In the genomic region with DNA sequence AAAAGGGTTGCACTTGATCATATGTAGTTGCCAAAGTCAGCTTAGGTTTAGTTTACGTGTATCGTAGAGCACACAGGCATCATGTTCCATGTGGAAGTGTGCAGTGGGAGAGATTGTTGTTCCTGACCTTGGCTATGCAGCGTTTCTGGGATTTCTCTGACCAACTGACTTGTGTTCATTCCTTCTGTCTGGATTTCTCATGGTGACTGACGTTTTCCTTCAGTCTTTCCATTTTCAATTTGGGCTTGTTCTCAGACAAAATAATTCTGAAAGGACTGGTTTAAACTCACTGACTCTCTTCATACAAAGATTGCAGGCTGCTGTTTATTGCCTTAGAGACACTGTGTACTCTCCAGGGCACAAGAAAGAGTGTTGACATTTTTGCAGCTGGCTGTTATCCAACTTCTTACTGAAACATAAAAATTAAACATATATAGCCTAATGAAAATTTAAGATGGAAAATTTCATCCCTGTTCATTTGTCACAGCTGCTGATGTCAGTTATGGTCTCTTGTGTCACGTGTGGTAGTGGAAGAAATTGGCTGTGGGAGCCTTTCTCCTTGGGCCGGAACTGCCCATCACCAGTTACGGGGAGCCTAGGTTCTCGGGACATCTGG, we compare ENCODE assay signal across 17 cellular contexts.
DNase-seq lines count a peak whose midpoint lies in the region; ATAC-seq and TF ChIP-seq lines count a peak whose summit lies in the region.
"Had no signal": no experiment of that assay in that cellular context is flagged by ENCODE, and none has a peak within 500 bp of the region (broad histone marks: within the 10 kb centered on the region; RNA-seq: fewer than 3 reads in every experiment).

No MANE protein-coding gene starts in this region.

- peaks cover 21 to 55% (median 45%) of the 10 kb centered on the region in 5 donors for H3K36me3 Mint-ChIP-seq in naive thymus-derived CD4-positive, alpha-beta T cell

- no peak for TF ChIP-seq POLR2A in breast epithelium (IDR thresholded peaks at IDR 0.05)

- DNase-seq in breast epithelium (ENCODE audit: low spot score in 2 of 2) (no peak), fibroblast of villous mesenchyme (ENCODE audit: low read depth) (peak; percentile 79), thoracic aorta (ENCODE audit: low spot score) (no peak), cortex of kidney (lab: John Stamatoyannopoulos, UW) (no peak), caudate nucleus (lab: John Stamatoyannopoulos, UW) (no peak), D341Med (ENCODE audit: low spot score) (no peak)
- no peak for DNase-seq in naive thymus-derived CD4-positive, alpha-beta T cell
- DNase-seq: activated T-cell treated with anti-CD3 and anti-CD28 coated beads for 4 hours; DMS79; effector CD4-positive, alpha-beta T cell; NCI-H1930; NCI-H69; posterior cingulate gyrus had no signal

- peak; percentile 41 for ATAC-seq in thoracic aorta (ENCODE audit: insufficient number of reproducible peaks, low FRiP score, low read depth)
- no peak for ATAC-seq in naive thymus-derived CD4-positive, alpha-beta T cell
- ATAC-seq: activated CD4-positive, CD25-positive, alpha-beta regulatory T cell treated with anti-CD3 and anti-CD28 coated beads, Interleukin-2, amount 50 U/mL, for 24 hours; HCT116 had no signal

- CTCF ChIA-PET in naive thymus-derived CD4-positive, alpha-beta T cell (lab: Charles Lee), result no interaction called here

- H3K27ac ChIP-seq in breast epithelium, result peak overlapping the region; percentile 14 to 50
- H3K27ac ChIP-seq in muscle layer of colon (ENCODE audit: low read depth, low read length), result peak overlapping the region; percentile 8
- peak overlapping the region; percentile 40 to 78 for H3K27ac ChIP-seq in thoracic aorta
- H3K27ac ChIP-seq in caudate nucleus (ENCODE audit: low read depth, low read length), result no peak overlapping the region
- no peak overlapping the region for H3K27ac ChIP-seq in naive thymus-derived CD4-positive, alpha-beta T cell (ENCODE audit: low read depth, low read length)
- H3K27ac ChIP-seq: BLaER1 had no signal

- TF ChIP-seq CTCF in breast epithelium (IDR thresholded peaks at IDR 0.05), result no peak
- TF ChIP-seq CTCF in fibroblast of villous mesenchyme (IDR thresholded peaks at IDR 0.05; ENCODE audit: insufficient read depth, low read depth, low read length), result no peak
- no peak for TF ChIP-seq CTCF in thoracic aorta (IDR thresholded peaks at IDR 0.05)

- no peaks in the 10 kb centered on the region for H3K27me3 ChIP-seq in breast epithelium
- H3K27me3 ChIP-seq in muscle layer of colon (ENCODE audit: control insufficient read depth in 1 of 2, insufficient read depth in 2 of 2, low read length in 2 of 2), result no peaks in the 10 kb centered on the region
- H3K27me3 ChIP-seq in thoracic aorta (replicated peaks; ENCODE audit: insufficient read depth), result no peaks in the 10 kb centered on the region
- H3K27me3 ChIP-seq in naive thymus-derived CD4-positive, alpha-beta T cell (ENCODE audit: control insufficient read depth in 2 of 2, insufficient read depth in 2 of 2, low read length in 2 of 2), result no peaks in the 10 kb centered on the region
- H3K27me3 ChIP-seq: BLaER1 had no signal

- H3K4me3 ChIP-seq in breast epithelium, result no peak overlapping the region
- no peak overlapping the region for H3K4me3 ChIP-seq in fibroblast of villous mesenchyme (ENCODE audit: low read depth, low read length)
- no peak overlapping the region for H3K4me3 ChIP-seq in muscle layer of colon (ENCODE audit: low read depth in 1 of 2, low read length in 2 of 2)
- no peak overlapping the region for H3K4me3 ChIP-seq in thoracic aorta
- no peak overlapping the region for H3K4me3 ChIP-seq in naive thymus-derived CD4-positive, alpha-beta T cell (ENCODE audit: low read length)
- H3K4me3 ChIP-seq: BLaER1 had no signal

- H3K27ac Mint-ChIP-seq in naive thymus-derived CD4-positive, alpha-beta T cell, result peak overlapping the region in 1 of 9 donors; percentile 29

- H3K36me3 ChIP-seq in breast epithelium (peaks cover 6% of the 10 kb centered on the region), muscle layer of colon (ENCODE audit: insufficient read depth, low read length) (peaks cover 27% of the 10 kb centered on the region), thoracic aorta (peaks cover 26% of the 10 kb centered on the region)
- H3K36me3 ChIP-seq in naive thymus-derived CD4-positive, alpha-beta T cell (ENCODE audit: control insufficient read depth in 2 of 3, insufficient read depth in 3 of 3, low read length in 3 of 3), result peaks cover 6 to 64% (median 9%) of the 10 kb centered on the region in 3 experiments

- POLR2A ChIA-PET in naive thymus-derived CD4-positive, alpha-beta T cell (lab: Charles Lee), result no interaction called here

- no peaks in the 10 kb centered on the region for H3K4me1 ChIP-seq in breast epithelium
- H3K4me1 ChIP-seq in muscle layer of colon (ENCODE audit: insufficient read depth, low read length), result peaks cover 19% of the 10 kb centered on the region
- peaks cover 8 to 28% of the 10 kb centered on the region in 2 donors for H3K4me1 ChIP-seq in thoracic aorta (ENCODE audit: control insufficient read depth in 1 of 2, low read depth in 2 of 2)
- H3K4me1 ChIP-seq in naive thymus-derived CD4-positive, alpha-beta T cell (ENCODE audit: control insufficient read depth in 2 of 2, insufficient read depth in 2 of 2, low read length in 2 of 2), result no peaks in the 10 kb centered on the region

- no peak overlapping the region for H3K9ac ChIP-seq in muscle layer of colon (ENCODE audit: low read length)
- H3K9ac ChIP-seq: BLaER1 had no signal

- no peaks in the 10 kb centered on the region for H3K9me3 Mint-ChIP-seq in naive thymus-derived CD4-positive, alpha-beta T cell

- no peak overlapping the region for H3K4me3 Mint-ChIP-seq in naive thymus-derived CD4-positive, alpha-beta T cell

- intact Hi-C loops in breast epithelium (cut with DNase I; ENCODE audit: low total_unique reads), result no loop called here
- intact Hi-C loops in naive thymus-derived CD4-positive, alpha-beta T cell (cut with micrococcal nuclease), result no loop called here

- H3K27me3 Mint-ChIP-seq in naive thymus-derived CD4-positive, alpha-beta T cell, result no peaks in the 10 kb centered on the region

- H3K9me3 ChIP-seq in breast epithelium (no peaks in the 10 kb centered on the region), muscle layer of colon (ENCODE audit: low read length) (no peaks in the 10 kb centered on the region), thoracic aorta (no peaks in the 10 kb centered on the region)
- no peaks in the 10 kb centered on the region for H3K9me3 ChIP-seq in naive thymus-derived CD4-positive, alpha-beta T cell (ENCODE audit: control insufficient read depth in 2 of 3, low read length in 3 of 3)
- H3K9me3 ChIP-seq: BLaER1 had no signal

- H3K4me1 Mint-ChIP-seq in naive thymus-derived CD4-positive, alpha-beta T cell, result peaks cover 0 to 9% (median 6%) of the 10 kb centered on the region in 7 donors

Comparison
In these comparisons a context has a peak if more than half of its experiments do, and no peak if none do; other contexts are left out.
1. H3K27ac ChIP-seq: peak in breast epithelium (2 of 2), muscle layer of colon (single experiment) and thoracic aorta (2 of 2); none in caudate nucleus (single experiment) and naive thymus-derived CD4-positive, alpha-beta T cell (single experiment).